14 cellular contexts compared by ENCODE assay signal in genomic region chr11:117219001-117219400, GRCh38. TPM values are rescaled to one million over a fixed set of nuclear protein-coding genes. Genes with fewer than 3 reads are reported as not detected.
DNase-seq lines count a peak whose midpoint lies in the region; ATAC-seq and TF ChIP-seq lines count a peak whose summit lies in the region.
"Had no signal": no experiment of that assay in that cellular context is flagged by ENCODE, and none has a peak within 500 bp of the region (broad histone marks: within the 10 kb centered on the region; RNA-seq: fewer than 3 reads in every experiment).

No MANE protein-coding gene starts in this region.

- H3K4me1 ChIP-seq in esophagus (ENCODE audit: control insufficient read depth in 2 of 2, insufficient read depth in 2 of 2, low read length in 1 of 2) (peaks cover 0 to 5% of the 10 kb centered on the region in 2 donors), transverse colon (peaks cover 42 to 72% (median 56%) of the 10 kb centered on the region in 4 donors)

- in situ Hi-C loops in transverse colon (cut with MboI; ENCODE audit: low pct_ligation_motif_present in 1 of 4, low pct_unique_long_range_greater_than_20kb in 1 of 4, low sequenced_read_pairs in 3 of 4): no loop called here

- peak overlapping the region; percentile 24 for H3K27ac Mint-ChIP-seq in activated naive CD4-positive, alpha-beta T cell treated with anti-CD3 and anti-CD28 coated beads for 36 hours
- H3K27ac Mint-ChIP-seq in progenitor cell of endocrine pancreas: peak overlapping the region; percentile 17
- H3K27ac Mint-ChIP-seq: activated naive CD8-positive, alpha-beta T cell had no signal

- no peak for TF ChIP-seq EP300 in transverse colon (IDR thresholded peaks at IDR 0.05; ENCODE audit: low read depth)

- H3K27me3 ChIP-seq in esophagus (ENCODE audit: control insufficient read depth in 1 of 2, insufficient read depth in 2 of 2, low read length in 2 of 2) (no peaks in the 10 kb centered on the region), transverse colon (no peaks in the 10 kb centered on the region)

- H3K4me3 Mint-ChIP-seq in activated naive CD4-positive, alpha-beta T cell treated with anti-CD3 and anti-CD28 coated beads for 36 hours: no peak overlapping the region
- no peak overlapping the region for H3K4me3 Mint-ChIP-seq in progenitor cell of endocrine pancreas (ENCODE audit: low read depth)
- H3K4me3 Mint-ChIP-seq: activated naive CD8-positive, alpha-beta T cell had no signal

- H3K9me3 ChIP-seq in esophagus (ENCODE audit: control insufficient read depth in 2 of 2, insufficient read depth in 1 of 2, low read depth in 1 of 2, low read length in 1 of 2) (no peaks in the 10 kb centered on the region), transverse colon (no peaks in the 10 kb centered on the region)
- H3K9me3 ChIP-seq: A549, Caco-2, SK-N-SH had no signal

- TF ChIP-seq POLR2A in transverse colon (IDR thresholded peaks at IDR 0.05): no peak

- TF ChIP-seq CTCF in progenitor cell of endocrine pancreas (IDR thresholded peaks at IDR 0.05; ENCODE audit: unreplicated experiment) (no peak), transverse colon (IDR thresholded peaks at IDR 0.05) (no peak)

- H3K27me3 Mint-ChIP-seq in activated naive CD4-positive, alpha-beta T cell treated with anti-CD3 and anti-CD28 coated beads for 36 hours (ENCODE audit: low read depth): no peaks in the 10 kb centered on the region
- no peaks in the 10 kb centered on the region for H3K27me3 Mint-ChIP-seq in progenitor cell of endocrine pancreas
- H3K27me3 Mint-ChIP-seq: activated naive CD8-positive, alpha-beta T cell had no signal

- peaks cover 23 to 38% of the 10 kb centered on the region in 2 donors for H3K36me3 ChIP-seq in esophagus (ENCODE audit: control insufficient read depth in 2 of 2, insufficient read depth in 2 of 2, low read length in 1 of 2)
- peaks cover 0 to 59% (median 13%) of the 10 kb centered on the region in 4 donors for H3K36me3 ChIP-seq in transverse colon

- no peak for ATAC-seq in SK-N-SH treated with all-trans-retinoic acid at 6 μM for 48 hours
- ATAC-seq: A549 had no signal

- CTCF ChIA-PET in activated naive CD4-positive, alpha-beta T cell treated with anti-CD3 and anti-CD28 coated beads for 36 hours (lab: Charles Lee): interaction anchor here (4.3 kb wide), 1 partner anchor 10 kb away, joined by 25 read pairs; no protein-coding TSS in a partner anchor

- no peak for DNase-seq in activated naive CD4-positive, alpha-beta T cell treated with anti-CD3 and anti-CD28 coated beads for 36 hours
- no peak for DNase-seq in activated naive CD4-positive, alpha-beta T cell treated with anti-CD3 and anti-CD28 coated beads, Interleukin-2, amount 50 U/mL, for 16 hours
- DNase-seq in progenitor cell of endocrine pancreas (ENCODE audit: low spot score, unreplicated experiment) (no peak), transverse colon (no peak), C1 segment of cervical spinal cord (lab: John Stamatoyannopoulos, UW) (no peak)
- no peak for DNase-seq in activated CD4-positive, alpha-beta T cell treated with anti-CD3 and anti-CD28 coated beads for 4 hours
- DNase-seq: Caco-2; NCI-H1105; SK-N-SH; stimulated activated CD8-positive, alpha-beta memory T cell treated with anti-CD3 and anti-CD28 coated beads, Interleukin-4, amount 100 ng/mL, for 48 hours had no signal

- no peaks in the 10 kb centered on the region for H3K9me3 Mint-ChIP-seq in activated naive CD4-positive, alpha-beta T cell treated with anti-CD3 and anti-CD28 coated beads for 36 hours
- H3K9me3 Mint-ChIP-seq in progenitor cell of endocrine pancreas (ENCODE audit: low read depth): no peaks in the 10 kb centered on the region

- 83 to 88% methylated on average over 9 of the region's 9 CpGs for WGBS in esophagus, 2 donors
- 90% methylated on average over 9 of the region's 9 CpGs; no CpG with 5 or more reads in 1 of the 2 donors for WGBS in transverse colon (ENCODE audit: low coverage in 1 of 2), 2 donors

- H3K4me3 ChIP-seq in esophagus (ENCODE audit: low read depth in 1 of 2, low read length in 2 of 2): no peak overlapping the region
- no peak overlapping the region for H3K4me3 ChIP-seq in transverse colon
- H3K4me3 ChIP-seq: A549 had no signal

- peaks cover 7% of the 10 kb centered on the region for H3K4me1 Mint-ChIP-seq in activated naive CD4-positive, alpha-beta T cell treated with anti-CD3 and anti-CD28 coated beads for 36 hours (ENCODE audit: low read depth)
- H3K4me1 Mint-ChIP-seq in progenitor cell of endocrine pancreas (ENCODE audit: low read depth): peaks cover 1% of the 10 kb centered on the region

- intact Hi-C loops in activated naive CD4-positive, alpha-beta T cell treated with anti-CD3 and anti-CD28 coated beads for 36 hours (cut with micrococcal nuclease): no loop called here
- intact Hi-C loops in transverse colon (cut with DNase I; ENCODE audit: low total_unique reads): no loop called here

- H3K27ac ChIP-seq in esophagus (ENCODE audit: low read depth in 2 of 2, low read length in 1 of 2): peak overlapping the region; percentile 65 to 86
- H3K27ac ChIP-seq in transverse colon: peak overlapping the region; percentile 83 to 91 (median 86)
- H3K27ac ChIP-seq: A549 had no signal

- peaks cover 49% of the 10 kb centered on the region for H3K36me3 Mint-ChIP-seq in activated naive CD4-positive, alpha-beta T cell treated with anti-CD3 and anti-CD28 coated beads for 36 hours (ENCODE audit: low read depth)
- peaks cover 10% of the 10 kb centered on the region for H3K36me3 Mint-ChIP-seq in progenitor cell of endocrine pancreas (ENCODE audit: insufficient read depth)

TF ChIP-seq in SK-N-SH treated with all-trans-retinoic acid at 6 μM for 48 hours, 23 proteins besides CTCF, POLR2A, EP300 and RAD21 (continues in another document):
- TF ChIP-seq ZNF565 (CRISPR knock-in tag; conservative IDR thresholded peaks at IDR 0.05; ENCODE audit: low read depth) (no peak), ZNF70 (CRISPR knock-in tag; IDR thresholded peaks at IDR 0.05) (no peak), OSR1 (CRISPR knock-in tag; IDR thresholded peaks at IDR 0.05) (no peak), ESRRG (CRISPR knock-in tag; IDR thresholded peaks at IDR 0.05) (no peak), TSHZ2 (CRISPR knock-in tag; IDR thresholded peaks at IDR 0.05) (no peak), ZFP30 (CRISPR knock-in tag; IDR thresholded peaks at IDR 0.05) (no peak), ZC3H10 (CRISPR knock-in tag; IDR thresholded peaks at IDR 0.05) (no peak), TCF4 (CRISPR knock-in tag; IDR thresholded peaks at IDR 0.05; ENCODE audit: borderline replicate concordance) (no peak), PPARA (CRISPR knock-in tag; IDR thresholded peaks at IDR 0.05; ENCODE audit: borderline replicate concordance) (no peak)
- TF ChIP-seq, protein P1, sequence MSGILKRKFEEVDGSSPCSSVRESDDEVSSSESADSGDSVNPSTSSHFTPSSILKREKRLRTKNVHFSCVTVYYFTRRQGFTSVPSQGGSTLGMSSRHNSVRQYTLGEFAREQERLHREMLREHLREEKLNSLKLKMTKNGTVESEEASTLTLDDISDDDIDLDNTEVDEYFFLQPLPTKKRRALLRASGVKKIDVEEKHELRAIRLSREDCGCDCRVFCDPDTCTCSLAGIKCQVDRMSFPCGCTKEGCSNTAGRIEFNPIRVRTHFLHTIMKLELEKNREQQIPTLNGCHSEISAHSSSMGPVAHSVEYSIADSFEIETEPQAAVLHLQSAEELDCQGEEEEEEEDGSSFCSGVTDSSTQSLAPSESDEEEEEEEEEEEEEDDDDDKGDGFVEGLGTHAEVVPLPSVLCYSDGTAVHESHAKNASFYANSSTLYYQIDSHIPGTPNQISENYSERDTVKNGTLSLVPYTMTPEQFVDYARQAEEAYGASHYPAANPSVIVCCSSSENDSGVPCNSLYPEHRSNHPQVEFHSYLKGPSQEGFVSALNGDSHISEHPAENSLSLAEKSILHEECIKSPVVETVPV (CRISPR knock-in tag; IDR thresholded peaks at IDR 0.05): no peak

RNA-seq across cellular contexts. Expression of gene PCSK7, which starts 12.9 kb away (rescaled TPM):
- 10 to 100 TPM; 97.6 to 97.9 TPM for total RNA-seq in activated naive CD4-positive, alpha-beta T cell treated with anti-CD3 and anti-CD28 coated beads for 36 hours
- 10 to 100 TPM; 22.8 to 37.3 TPM for polyA plus RNA-seq in esophagus
- total RNA-seq in progenitor cell of endocrine pancreas (59.4 and 62.3 TPM in 2 replicates), transverse colon (100 to 1,000 TPM; 182 to 432 (median 204) TPM)

RNA-seq across cellular contexts. Expression of gene RNF214, which starts 13.5 kb away (rescaled TPM):
- total RNA-seq in activated naive CD4-positive, alpha-beta T cell treated with anti-CD3 and anti-CD28 coated beads for 36 hours: 10 to 100 TPM; 14.0 to 14.4 TPM
- 1 to 10 TPM; 5.9 to 6.6 TPM for polyA plus RNA-seq in esophagus
- 53.9 and 55.8 TPM in 2 replicates for total RNA-seq in progenitor cell of endocrine pancreas
- 100 to 1,000 TPM in 1 of 4 donors, 10 to 100 TPM in 3; 11.1 to 139 (median 14.5) TPM for total RNA-seq in transverse colon

RNA-seq across cellular contexts. Expression of gene TAGLN, which starts 19.8 kb away (rescaled TPM):
- total RNA-seq in activated naive CD4-positive, alpha-beta T cell treated with anti-CD3 and anti-CD28 coated beads for 36 hours: 1 to 10 TPM; 2.1 to 2.2 TPM
- 1,000 to 10,000 TPM in 1 of 2 donors, 100 to 1,000 TPM in 1; 469 to 1,217 TPM for polyA plus RNA-seq in esophagus
- 41.4 and 72.6 TPM in 2 replicates for total RNA-seq in progenitor cell of endocrine pancreas
- 1,000 to 10,000 TPM in 3 of 4 donors, 100 to 1,000 TPM in 1; 899 to 4,235 (median 1,393) TPM for total RNA-seq in transverse colon

RNA-seq across cellular contexts. Expression of gene SIDT2, which starts 40.5 kb away (rescaled TPM):
- total RNA-seq in activated naive CD4-positive, alpha-beta T cell treated with anti-CD3 and anti-CD28 coated beads for 36 hours: 10 to 100 TPM; 23.9 to 25.6 TPM
- polyA plus RNA-seq in esophagus: 10 to 100 TPM in 1 of 2 donors, 1 to 10 TPM in 1; 8.3 to 11.3 TPM
- total RNA-seq in progenitor cell of endocrine pancreas (44.7 and 52.6 TPM in 2 replicates), transverse colon (10 to 100 TPM; 68.1 to 95.0 (median 78.2) TPM)

Comparison
In these comparisons a context has a peak if more than half of its experiments do, and no peak if none do; other contexts are left out.
1. RNA of gene TAGLN, which starts 19.8 kb away (total RNA-seq): 899 to 4,235 TPM in transverse colon; 41.4 to 72.6 TPM in progenitor cell of endocrine pancreas and 2.1 to 2.2 TPM in activated naive CD4-positive, alpha-beta T cell treated with anti-CD3 and anti-CD28 coated beads for 36 hours; every median in the first group is over 10 times any median in the second.